26 cellular contexts compared by ENCODE assay signal in genomic region chr13:60787083-60787482, GRCh38.
DNase-seq lines count a peak whose midpoint lies in the region; FAIRE-seq and TF ChIP-seq lines count a peak whose summit lies in the region.
"Had no signal": no experiment of that assay in that cellular context is flagged by ENCODE, and none has a peak within 500 bp of the region (broad histone marks: within the 10 kb centered on the region; RNA-seq: fewer than 3 reads in every experiment).

No MANE protein-coding gene starts in this region.

- no peak overlapping the region for H2BK20ac ChIP-seq in H9 (ENCODE audit: low read depth, low read length, poor library complexity, severe bottlenecking)

- H3K4me3 ChIP-seq in small intestine (ENCODE audit: low read depth in 1 of 2, low read length in 2 of 2) (no peak overlapping the region), Peyer's patch (no peak overlapping the region)

- no peaks in the 10 kb centered on the region for H3K27me3 Mint-ChIP-seq in H9 (ENCODE audit: low read depth)
- H3K27me3 Mint-ChIP-seq: B cell, T-cell had no signal

- no peak overlapping the region for H2AFZ ChIP-seq in H9 (ENCODE audit: low read length)

- H2BK5ac ChIP-seq in H9 (ENCODE audit: insufficient read length, low read length), result no peak overlapping the region

- no peak overlapping the region for H3K9ac ChIP-seq in H9 (ENCODE audit: extremely low read depth, insufficient read length, low read length)

- no peaks in the 10 kb centered on the region for H4K20me1 ChIP-seq in H9 (ENCODE audit: control insufficient read depth, insufficient read depth, insufficient read length)

- H3K79me1 ChIP-seq in H9 (ENCODE audit: insufficient read depth, low read depth, low read length, poor library complexity, severe bottlenecking), result no peaks in the 10 kb centered on the region

- TF ChIP-seq CTCF in H9 (conservative IDR thresholded peaks at IDR 0.05), result no peak
- TF ChIP-seq CTCF in Peyer's patch (IDR thresholded peaks at IDR 0.05), result no peak

- H3K18ac ChIP-seq in H9 (ENCODE audit: insufficient read length, low read depth, low read length), result no peak overlapping the region

- no peak overlapping the region for H2AK5ac ChIP-seq in H9 (ENCODE audit: insufficient read length, low read length)

- H3K27me3 ChIP-seq in small intestine (ENCODE audit: control insufficient read depth in 2 of 2, insufficient read depth in 2 of 2, low read length in 2 of 2) (no peaks in the 10 kb centered on the region), H9 (ENCODE audit: insufficient read depth, low read length) (no peaks in the 10 kb centered on the region), Peyer's patch (no peaks in the 10 kb centered on the region)

- no peak overlapping the region for H3K4me3 Mint-ChIP-seq in H9
- H3K4me3 Mint-ChIP-seq: B cell, T-cell had no signal

- H3K4ac ChIP-seq in H9 (ENCODE audit: low read depth, low read length), result no peak overlapping the region

- no peak overlapping the region for H4K91ac ChIP-seq in H9 (ENCODE audit: insufficient read length, low read depth, low read length)

- H2BK15ac ChIP-seq in H9 (ENCODE audit: low read depth, low read length), result no peak overlapping the region

- TF ChIP-seq EP300 in Ishikawa (IDR thresholded peaks at IDR 0.05; ENCODE audit: borderline replicate concordance), result no peak

- no peak overlapping the region for H2BK12ac ChIP-seq in H9 (ENCODE audit: insufficient read length, low read depth, low read length)

- no peaks in the 10 kb centered on the region for H3K79me2 ChIP-seq in H9 (ENCODE audit: insufficient read depth, low read length)

- no peaks in the 10 kb centered on the region for H3K9me3 Mint-ChIP-seq in H9

- H4K8ac ChIP-seq in H9 (replicated peaks; ENCODE audit: insufficient read length, low read depth, low read length), result no peak overlapping the region

- no peak overlapping the region for H3T11ph ChIP-seq in H9 (ENCODE audit: low read length)

- TF ChIP-seq RAD21 in Ishikawa (IDR thresholded peaks at IDR 0.05; ENCODE audit: low read depth), result no peak

- FAIRE-seq in small intestine (lab: Jason Lieb, UNC), result no peak
- FAIRE-seq: GM12891, H1 had no signal

- H3K9me3 ChIP-seq in small intestine (ENCODE audit: control insufficient read depth, low read depth) (no peaks in the 10 kb centered on the region), H9 (ENCODE audit: control insufficient read depth, low read depth, low read length) (no peaks in the 10 kb centered on the region), Peyer's patch (no peaks in the 10 kb centered on the region)

- peak overlapping the region; percentile 56 for H3K27ac ChIP-seq in epithelial cell of prostate
- no peak overlapping the region for H3K27ac ChIP-seq in small intestine (ENCODE audit: low read depth in 1 of 2, low read length in 1 of 2)
- no peak overlapping the region for H3K27ac ChIP-seq in H9 (ENCODE audit: insufficient read length, low read depth, low read length)
- H3K27ac ChIP-seq in Peyer's patch, result no peak overlapping the region
- H3K27ac ChIP-seq: C4-2B, HL-60 had no signal

- H4K5ac ChIP-seq in H9 (ENCODE audit: insufficient read length, low read depth, low read length), result no peak overlapping the region

- no peak overlapping the region for H3K56ac ChIP-seq in H9 (ENCODE audit: insufficient read length, low read depth, low read length)

- H3K36me3 ChIP-seq in small intestine (ENCODE audit: control insufficient read depth in 2 of 2, insufficient read depth in 2 of 2, low read length in 2 of 2) (no peaks in the 10 kb centered on the region), Peyer's patch (no peaks in the 10 kb centered on the region)

- no peak overlapping the region for H3K4me2 ChIP-seq in H9 (ENCODE audit: insufficient read depth, insufficient read length, low read length)

- H3K23ac ChIP-seq in H9 (ENCODE audit: insufficient read length, low read depth, low read length), result no peak overlapping the region

- no peaks in the 10 kb centered on the region for H3K23me2 ChIP-seq in H9 (ENCODE audit: insufficient read length, low read depth, low read length, poor library complexity, severe bottlenecking)

- H3K4me1 ChIP-seq in small intestine (ENCODE audit: control insufficient read depth in 2 of 2, insufficient read depth in 1 of 2, low read depth in 1 of 2, low read length in 1 of 2) (no peaks in the 10 kb centered on the region), H9 (ENCODE audit: insufficient read depth, low read length) (no peaks in the 10 kb centered on the region), Peyer's patch (no peaks in the 10 kb centered on the region)

- DNase-seq in NCI-H69 (lab: John Stamatoyannopoulos, UW), result peak; percentile 13
- DNase-seq in epithelial cell of prostate (ENCODE audit: low read depth, low spot score), result peak; percentile 56
- DNase-seq in small intestine, result peak; percentile 15
- no peak for DNase-seq in H9
- DNase-seq in NCI-H187 (lab: John Stamatoyannopoulos, UW), result no peak
- DNase-seq in Peyer's patch, result no peak
- DNase-seq: Calu3, DMS79 treated with DMSO at 0.1 percent for 48 hours, GF-D8, Karpas-422, NCI-H1105, NCI-H1436 treated with DMSO at 0.1 percent for 48 hours, NCI-H1930, NCI-H2107, NCI-H2227 treated with DMSO at 0.1 percent for 48 hours, NCI-H510A, NCI-H774, RPMI8226, SHP77, T-cell had no signal

- peak overlapping the region in 1 of 3 experiments; percentile 73; a peak in 2 of 7 replicates for H3K27ac Mint-ChIP-seq in H9
- H3K27ac Mint-ChIP-seq: B cell, T-cell had no signal

- no peak for TF ChIP-seq POLR2A in Peyer's patch (IDR thresholded peaks at IDR 0.05)

- peaks cover 0 to 9% of the 10 kb centered on the region in 2 experiments; a peak in 3 of 4 replicates for H3K4me1 Mint-ChIP-seq in H9
- H3K4me1 Mint-ChIP-seq: B cell, T-cell had no signal

- no peak overlapping the region for H3K14ac ChIP-seq in H9 (ENCODE audit: insufficient read depth, low read length)

- no peak overlapping the region for H2BK120ac ChIP-seq in H9 (ENCODE audit: low read depth, low read length, poor library complexity, severe bottlenecking)

- H3K36me3 Mint-ChIP-seq in H9 (ENCODE audit: insufficient read depth in 1 of 3, low read depth in 3 of 3), result no peaks in the 10 kb centered on the region
- H3K36me3 Mint-ChIP-seq: T-cell had no signal

TF ChIP-seq in Ishikawa, 13 proteins besides CTCF, POLR2A, EP300 and RAD21:
- TF ChIP-seq NFIC (IDR thresholded peaks at IDR 0.05) (peak; percentile 46; the same call in 1 of the 2 replicates), CEBPB (IDR thresholded peaks at IDR 0.05) (peak; percentile 96), YY1 (IDR thresholded peaks at IDR 0.05; ENCODE audit: low read depth) (no peak)

Comparison
In these comparisons a context has a peak if more than half of its experiments do, and no peak if none do; other contexts are left out.
1. DNase-seq: peak in NCI-H69 (single experiment), epithelial cell of prostate (single experiment) and small intestine (single experiment); none in H9 (single experiment), NCI-H187 (0 of 2) and Peyer's patch (0 of 3).